ENCODE assay signal across 10 cellular contexts in the genomic region with DNA sequence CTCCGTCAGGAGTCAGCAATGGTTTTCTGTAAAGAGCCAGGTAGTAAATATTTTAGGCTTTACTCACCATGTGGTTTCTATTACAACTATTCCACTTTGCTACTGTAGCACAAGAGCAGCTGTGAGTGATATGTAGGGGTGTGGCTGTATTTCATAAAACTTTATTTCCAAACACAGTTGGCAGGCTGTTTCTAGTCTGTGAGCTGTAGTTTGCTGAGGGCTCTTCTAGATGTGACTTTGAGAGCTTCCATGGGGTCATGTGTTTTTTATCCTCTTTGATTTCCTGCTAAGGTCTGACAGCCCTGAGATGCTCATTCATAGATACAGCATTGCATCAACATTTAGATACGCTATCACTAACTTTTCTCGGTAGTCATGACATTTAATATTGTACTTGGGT.
DNase-seq lines count a peak whose midpoint lies in the region; ATAC-seq and TF ChIP-seq lines count a peak whose summit lies in the region.
"Had no signal": no experiment of that assay in that cellular context is flagged by ENCODE, and none has a peak within 500 bp of the region (broad histone marks: within the 10 kb centered on the region; RNA-seq: fewer than 3 reads in every experiment).

No MANE protein-coding gene starts in this region.

- no peak for TF ChIP-seq CTCF in choroid plexus epithelial cell (conservative IDR thresholded peaks at IDR 0.05; ENCODE audit: low read depth, low read length)
- TF ChIP-seq CTCF in mucosa of descending colon (IDR thresholded peaks at IDR 0.05), result no peak

- CTCF ChIA-PET in activated CD8-positive, alpha-beta memory T cell treated with anti-CD3 and anti-CD28 coated beads, Interleukin-2, amount 10 ng/mL, durations not matched to agents 7 days and 5 days (lab: Charles Lee), result interaction anchor here (1.2 kb wide), 1 partner anchor 15 kb away, joined by 3 read pairs; no protein-coding TSS in a partner anchor

- peak; percentile 99 for ATAC-seq in mucosa of descending colon
- ATAC-seq in HG03432 (IDR thresholded peaks at IDR 0.05; ENCODE audit: unreplicated experiment), result no peak
- no peak for ATAC-seq in GM19351 (IDR thresholded peaks at IDR 0.05; ENCODE audit: unreplicated experiment)
- ATAC-seq in activated CD8-positive, alpha-beta memory T cell treated with anti-CD3 and anti-CD28 coated beads, Interleukin-2, amount 10 ng/mL, durations not matched to agents 7 days and 5 days, result no peak

- DNase-seq in DMS153 treated with DMSO at 0.1 percent for 48 hours (lab: John Stamatoyannopoulos, UW; ENCODE audit: unreplicated experiment) (peak; percentile 35), M059J (ENCODE audit: low read depth) (peak; percentile 87), choroid plexus epithelial cell (ENCODE audit: low read depth) (peak; percentile 81), mucosa of descending colon (peak in 1 of 3 donors; percentile 57), cerebellum (ENCODE audit: low spot score) (no peak)
- DNase-seq in activated CD8-positive, alpha-beta memory T cell treated with anti-CD3 and anti-CD28 coated beads, Interleukin-2, amount 10 ng/mL, durations not matched to agents 7 days and 5 days, result no peak
- DNase-seq: stimulated activated CD4-positive, alpha-beta T cell treated with anti-CD3 and anti-CD28 coated beads, Interleukin-2, amount 100 ng/mL, for 48 hours had no signal

- H3K9me3 Mint-ChIP-seq in activated CD8-positive, alpha-beta memory T cell treated with anti-CD3 and anti-CD28 coated beads, Interleukin-2, amount 10 ng/mL, durations not matched to agents 7 days and 5 days (ENCODE audit: low read depth), result no peaks in the 10 kb centered on the region
- H3K9me3 Mint-ChIP-seq: dendritic cell treated with granulocyte-macrophage colony-stimulating factor and Interleukin-4, amounts not matched to agents 40 ng/mL and 50 ng/mL, for 4 days had no signal

- H3K4me1 Mint-ChIP-seq in activated CD8-positive, alpha-beta memory T cell treated with anti-CD3 and anti-CD28 coated beads, Interleukin-2, amount 10 ng/mL, durations not matched to agents 7 days and 5 days, result no peaks in the 10 kb centered on the region

- no peak overlapping the region for H3K27ac Mint-ChIP-seq in activated CD8-positive, alpha-beta memory T cell treated with anti-CD3 and anti-CD28 coated beads, Interleukin-2, amount 10 ng/mL, durations not matched to agents 7 days and 5 days
- H3K27ac Mint-ChIP-seq: dendritic cell treated with granulocyte-macrophage colony-stimulating factor and Interleukin-4, amounts not matched to agents 40 ng/mL and 50 ng/mL, for 4 days had no signal

- no peaks in the 10 kb centered on the region for H3K36me3 Mint-ChIP-seq in activated CD8-positive, alpha-beta memory T cell treated with anti-CD3 and anti-CD28 coated beads, Interleukin-2, amount 10 ng/mL, durations not matched to agents 7 days and 5 days

- H3K4me3 ChIP-seq in choroid plexus epithelial cell (ENCODE audit: low read depth, low read length) (no peak overlapping the region), mucosa of descending colon (no peak overlapping the region)

- no peaks in the 10 kb centered on the region for H3K36me3 ChIP-seq in mucosa of descending colon (ENCODE audit: low read depth)

- no peak overlapping the region for H3K4me3 Mint-ChIP-seq in activated CD8-positive, alpha-beta memory T cell treated with anti-CD3 and anti-CD28 coated beads, Interleukin-2, amount 10 ng/mL, durations not matched to agents 7 days and 5 days
- H3K4me3 Mint-ChIP-seq: dendritic cell treated with granulocyte-macrophage colony-stimulating factor and Interleukin-4, amounts not matched to agents 40 ng/mL and 50 ng/mL, for 4 days had no signal

- no peaks in the 10 kb centered on the region for H3K9me3 ChIP-seq in mucosa of descending colon

- H3K4me1 ChIP-seq in mucosa of descending colon (ENCODE audit: low read depth), result peaks cover 7% of the 10 kb centered on the region

- H3K27me3 Mint-ChIP-seq in activated CD8-positive, alpha-beta memory T cell treated with anti-CD3 and anti-CD28 coated beads, Interleukin-2, amount 10 ng/mL, durations not matched to agents 7 days and 5 days, result peaks cover 2% of the 10 kb centered on the region
- H3K27me3 Mint-ChIP-seq: dendritic cell treated with granulocyte-macrophage colony-stimulating factor and Interleukin-4, amounts not matched to agents 40 ng/mL and 50 ng/mL, for 4 days had no signal

- intact Hi-C loops in mucosa of descending colon (cut with DNase I, micrococcal nuclease), result no loop called here

Comparison
In these comparisons a context has a peak if more than half of its experiments do, and no peak if none do; other contexts are left out.
1. DNase-seq: peak in DMS153 treated with DMSO at 0.1 percent for 48 hours (single experiment), M059J (single experiment) and choroid plexus epithelial cell (single experiment); none in cerebellum (single experiment) and activated CD8-positive, alpha-beta memory T cell treated with anti-CD3 and anti-CD28 coated beads, Interleukin-2, amount 10 ng/mL, durations not matched to agents 7 days and 5 days (single experiment).